20 cellular contexts compared by ENCODE assay signal in genomic region chr2:206846854-206847834, GRCh38.
DNase-seq lines count a peak whose midpoint lies in the region; ATAC-seq and TF ChIP-seq lines count a peak whose summit lies in the region.
"Had no signal": no experiment of that assay in that cellular context is flagged by ENCODE, and none has a peak within 500 bp of the region (broad histone marks: within the 10 kb centered on the region; RNA-seq: fewer than 3 reads in every experiment).

No MANE protein-coding gene starts in this region.

- H3K9me3 Mint-ChIP-seq in stimulated activated effector memory CD8-positive, alpha-beta T cell treated with anti-CD3 and anti-CD28 coated beads, Interleukin-12 subunit alpha, Interleukin-12 subunit beta, amount 100 ng/mL, for 72 hours = no peaks in the 10 kb centered on the region
- no peaks in the 10 kb centered on the region for H3K9me3 Mint-ChIP-seq in activated naive CD4-positive, alpha-beta T cell treated with anti-CD3 and anti-CD28 coated beads for 36 hours
- H3K9me3 Mint-ChIP-seq: CD4-positive, alpha-beta memory T cell had no signal

- no peaks in the 10 kb centered on the region for H3K36me3 Mint-ChIP-seq in stimulated activated effector memory CD8-positive, alpha-beta T cell treated with anti-CD3 and anti-CD28 coated beads, Interleukin-12 subunit alpha, Interleukin-12 subunit beta, amount 100 ng/mL, for 72 hours
- H3K36me3 Mint-ChIP-seq in activated naive CD4-positive, alpha-beta T cell treated with anti-CD3 and anti-CD28 coated beads for 36 hours (ENCODE audit: low read depth) = no peaks in the 10 kb centered on the region
- H3K36me3 Mint-ChIP-seq: CD4-positive, alpha-beta memory T cell had no signal

- no peaks in the 10 kb centered on the region for H3K9me3 ChIP-seq in cardiac muscle cell (ENCODE audit: low read depth)
- H3K9me3 ChIP-seq: BLaER1, HAP-1 had no signal

- peak; percentile 21 for ATAC-seq in Right ventricle myocardium inferior
- ATAC-seq in stimulated activated effector memory CD8-positive, alpha-beta T cell treated with anti-CD3 and anti-CD28 coated beads, Interleukin-12 subunit alpha, Interleukin-12 subunit beta, amount 100 ng/mL, for 72 hours = peak; percentile 24
- ATAC-seq in GM21528 (IDR thresholded peaks at IDR 0.05; ENCODE audit: low FRiP score, unreplicated experiment) = no peak
- ATAC-seq: SK-N-SH treated with all-trans-retinoic acid at 6 μM for 48 hours had no signal

- H3K27ac Mint-ChIP-seq in stimulated activated effector memory CD8-positive, alpha-beta T cell treated with anti-CD3 and anti-CD28 coated beads, Interleukin-12 subunit alpha, Interleukin-12 subunit beta, amount 100 ng/mL, for 72 hours = no peak overlapping the region
- H3K27ac Mint-ChIP-seq in activated naive CD4-positive, alpha-beta T cell treated with anti-CD3 and anti-CD28 coated beads for 36 hours = no peak overlapping the region
- H3K27ac Mint-ChIP-seq: CD4-positive, alpha-beta memory T cell had no signal

- H3K36me3 ChIP-seq in cardiac muscle cell = no peaks in the 10 kb centered on the region
- H3K36me3 ChIP-seq: BLaER1, HAP-1 had no signal

- H3K4me1 ChIP-seq in cardiac muscle cell (ENCODE audit: low read depth) = peaks cover 5% of the 10 kb centered on the region
- H3K4me1 ChIP-seq: BLaER1, HAP-1 had no signal

- CTCF ChIA-PET in activated naive CD4-positive, alpha-beta T cell treated with anti-CD3 and anti-CD28 coated beads for 36 hours (lab: Charles Lee) = no interaction called here

- DNase-seq in Right ventricle myocardium inferior (ENCODE audit: missing footprints) (no peak), cardiac septum (ENCODE audit: low spot score) (no peak), NCI-H69 (lab: John Stamatoyannopoulos, UW) (peak; percentile 29), cardiac muscle cell (ENCODE audit: low read depth in 1 of 2, low spot score in 1 of 2) (peak in 1 of 2 donors; percentile 17), A172 (ENCODE audit: low spot score) (no peak)
- no peak for DNase-seq in stimulated activated effector memory CD8-positive, alpha-beta T cell treated with anti-CD3 and anti-CD28 coated beads, Interleukin-12 subunit alpha, Interleukin-12 subunit beta, amount 100 ng/mL, for 72 hours (ENCODE audit: low spot score in 2 of 2)
- no peak for DNase-seq in activated naive CD4-positive, alpha-beta T cell treated with anti-CD3 and anti-CD28 coated beads for 36 hours
- DNase-seq: Calu3; CD4-positive, alpha-beta memory T cell; DMS79; NCI-H1417 treated with DMSO at 0.1 percent for 48 hours; NCI-H2029; NCI-H2171 treated with DMSO at 0.1 percent for 48 hours; NCI-H748 treated with DMSO at 0.1 percent for 48 hours; SIG-M5 had no signal

- H3K4me3 ChIP-seq in cardiac muscle cell = no peak overlapping the region
- H3K4me3 ChIP-seq: BLaER1, HAP-1 had no signal

- no peaks in the 10 kb centered on the region for H3K27me3 Mint-ChIP-seq in activated naive CD4-positive, alpha-beta T cell treated with anti-CD3 and anti-CD28 coated beads for 36 hours (ENCODE audit: low read depth)
- H3K27me3 Mint-ChIP-seq: CD4-positive, alpha-beta memory T cell had no signal

- no peaks in the 10 kb centered on the region for H3K27me3 ChIP-seq in cardiac muscle cell
- H3K27me3 ChIP-seq: BLaER1 had no signal

- no peak for TF ChIP-seq CTCF in cardiac muscle cell (IDR thresholded peaks at IDR 0.05; ENCODE audit: low read depth, low read length)

- no peaks in the 10 kb centered on the region for H3K4me1 Mint-ChIP-seq in stimulated activated effector memory CD8-positive, alpha-beta T cell treated with anti-CD3 and anti-CD28 coated beads, Interleukin-12 subunit alpha, Interleukin-12 subunit beta, amount 100 ng/mL, for 72 hours
- no peaks in the 10 kb centered on the region for H3K4me1 Mint-ChIP-seq in activated naive CD4-positive, alpha-beta T cell treated with anti-CD3 and anti-CD28 coated beads for 36 hours (ENCODE audit: low read depth)
- H3K4me1 Mint-ChIP-seq: CD4-positive, alpha-beta memory T cell had no signal

- peak overlapping the region; percentile 37 for H3K27ac ChIP-seq in cardiac muscle cell
- H3K27ac ChIP-seq: BLaER1, KMS-11 had no signal

- no peak overlapping the region for H3K4me3 Mint-ChIP-seq in stimulated activated effector memory CD8-positive, alpha-beta T cell treated with anti-CD3 and anti-CD28 coated beads, Interleukin-12 subunit alpha, Interleukin-12 subunit beta, amount 100 ng/mL, for 72 hours
- no peak overlapping the region for H3K4me3 Mint-ChIP-seq in activated naive CD4-positive, alpha-beta T cell treated with anti-CD3 and anti-CD28 coated beads for 36 hours
- H3K4me3 Mint-ChIP-seq: CD4-positive, alpha-beta memory T cell had no signal

- intact Hi-C loops in Right ventricle myocardium inferior (cut with DNase I) (no loop called here), cardiac septum (cut with DNase I) (no loop called here)
- intact Hi-C loops in activated naive CD4-positive, alpha-beta T cell treated with anti-CD3 and anti-CD28 coated beads for 36 hours (cut with micrococcal nuclease) = no loop called here
